ENCODE assay signal across 24 cellular contexts in the genomic region with DNA sequence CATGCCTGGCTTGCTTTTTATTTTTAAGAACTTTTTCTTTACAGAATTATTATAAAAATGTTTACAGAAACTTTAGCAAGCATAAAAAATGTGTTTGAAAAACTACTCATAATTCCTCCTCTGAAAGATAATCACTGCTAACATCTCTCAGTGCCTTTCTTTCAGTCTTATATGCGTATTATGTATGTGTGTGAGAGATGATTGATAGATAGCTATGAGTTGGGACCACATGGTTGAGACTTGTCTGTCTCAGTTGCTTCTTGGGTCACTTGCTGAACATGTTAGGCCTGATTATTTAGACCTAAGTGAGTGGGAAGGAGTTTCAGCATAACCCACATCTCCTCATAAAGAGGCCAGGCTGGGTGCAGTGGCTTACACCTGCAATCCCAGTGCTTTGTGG. TPM values are rescaled to one million over a fixed set of nuclear protein-coding genes. Genes with fewer than 3 reads are reported as not detected.
DNase-seq lines count a peak whose midpoint lies in the region; ATAC-seq and TF ChIP-seq lines count a peak whose summit lies in the region.
"Had no signal": no experiment of that assay in that cellular context is flagged by ENCODE, and none has a peak within 500 bp of the region (broad histone marks: within the 10 kb centered on the region; RNA-seq: fewer than 3 reads in every experiment).

No MANE protein-coding gene starts in this region.

- POLR2A ChIA-PET in activated CD8-positive, alpha-beta T cell treated with anti-CD3 and anti-CD28 coated beads, Interleukin-2, amount 10 ng/mL, durations not matched to agents 7 days and 5 days (lab: Charles Lee): interaction anchor here (0.6 to 1.4 kb wide), 2 partner anchors 12 to 64 kb away, joined by 3 read pairs; no protein-coding TSS in a partner anchor

- CTCF ChIA-PET in activated CD8-positive, alpha-beta T cell treated with anti-CD3 and anti-CD28 coated beads, Interleukin-2, amount 10 ng/mL, durations not matched to agents 7 days and 5 days (lab: Charles Lee): interaction anchor here (0.6 to 1.6 kb wide), 2 partner anchors 13 to 71 kb away, joined by 3 to 5 read pairs; partner anchors contain the start of gene PARL

- no peak for TF ChIP-seq CTCF in gastroesophageal sphincter (IDR thresholded peaks at IDR 0.05)

- no peak for TF ChIP-seq EP300 in gastroesophageal sphincter (IDR thresholded peaks at IDR 0.05)

- ATAC-seq in activated CD8-positive, alpha-beta T cell treated with anti-CD3 and anti-CD28 coated beads, Interleukin-2, amount 10 ng/mL, durations not matched to agents 7 days and 5 days: no peak
- ATAC-seq in gastroesophageal sphincter (no peak), GM19463 (IDR thresholded peaks at IDR 0.05; ENCODE audit: unreplicated experiment) (no peak)
- ATAC-seq: esophagus mucosa had no signal

- DNase-seq in activated naive CD8-positive, alpha-beta T cell treated with anti-CD3 and anti-CD28 coated beads for 36 hours: no peak
- no peak for DNase-seq in activated CD8-positive, alpha-beta T cell treated with anti-CD3 and anti-CD28 coated beads, Interleukin-2, amount 10 ng/mL, durations not matched to agents 7 days and 5 days
- DNase-seq in inferior parietal cortex (ENCODE audit: extremely low spot score) (peak; percentile 4), SJCRH30 (no peak)
- DNase-seq: activated CD4-positive, alpha-beta memory T cell treated with anti-CD3 and anti-CD28 coated beads for 36 hours; DMS53; effector memory CD4-positive, alpha-beta T cell; foreskin melanocyte; hippocampal formation; immature natural killer cell; left ventricle myocardium inferior; midbrain; NCI-H1092 treated with DMSO at 0.1 percent for 48 hours; NCI-H1930; NCI-H526 treated with DMSO at 0.1 percent for 48 hours; sigmoid colon; stimulated activated CD4-positive, alpha-beta T cell treated with anti-CD3 and anti-CD28 coated beads, Interleukin-15, amount 100 ng/mL, for 24 hours had no signal

- H3K36me3 Mint-ChIP-seq in activated naive CD8-positive, alpha-beta T cell: peaks cover 7% of the 10 kb centered on the region
- H3K36me3 Mint-ChIP-seq in activated naive CD8-positive, alpha-beta T cell treated with anti-CD3 and anti-CD28 coated beads for 36 hours: peaks cover 18% of the 10 kb centered on the region
- H3K36me3 Mint-ChIP-seq in activated CD8-positive, alpha-beta T cell treated with anti-CD3 and anti-CD28 coated beads, Interleukin-2, amount 10 ng/mL, durations not matched to agents 7 days and 5 days (ENCODE audit: low read depth): peaks cover 28% of the 10 kb centered on the region

- H3K36me3 ChIP-seq in gastroesophageal sphincter: peaks cover 0 to 55% of the 10 kb centered on the region in 2 donors
- peaks cover 28% of the 10 kb centered on the region for H3K36me3 ChIP-seq in SJCRH30

- H3K4me3 ChIP-seq in gastroesophageal sphincter: no peak overlapping the region
- no peak overlapping the region for H3K4me3 ChIP-seq in SJCRH30
- H3K4me3 ChIP-seq: left ventricle myocardium inferior, sigmoid colon, tibial nerve had no signal

- 88 to 100% methylated on average over 1 of the region's 1 CpG for WGBS in gastroesophageal sphincter (ENCODE audit: low coverage in 1 of 2), 2 donors

- H3K27ac ChIP-seq in temporal lobe (ENCODE audit: low read depth, low read length) (peak overlapping the region; percentile 99), gastroesophageal sphincter (no peak overlapping the region), SJCRH30 (no peak overlapping the region)
- H3K27ac ChIP-seq: left ventricle myocardium inferior, sigmoid colon, tibial nerve had no signal

- peak overlapping the region; percentile 22 for H3K27ac Mint-ChIP-seq in activated naive CD8-positive, alpha-beta T cell
- no peak overlapping the region for H3K27ac Mint-ChIP-seq in activated naive CD8-positive, alpha-beta T cell treated with anti-CD3 and anti-CD28 coated beads for 36 hours
- H3K27ac Mint-ChIP-seq in activated CD8-positive, alpha-beta T cell treated with anti-CD3 and anti-CD28 coated beads, Interleukin-2, amount 10 ng/mL, durations not matched to agents 7 days and 5 days: peak overlapping the region; percentile 37
- H3K27ac Mint-ChIP-seq: activated CD4-positive, alpha-beta memory T cell treated with anti-CD3 and anti-CD28 coated beads for 36 hours; stimulated activated naive CD8-positive, alpha-beta T cell treated with anti-CD3 and anti-CD28 coated beads, Interleukin-15, Interleukin-2, amounts not matched to agents 100 ng/mL and 50 ng/mL, for 24 hours had no signal

- H3K9me3 ChIP-seq in gastroesophageal sphincter: no peaks in the 10 kb centered on the region
- no peaks in the 10 kb centered on the region for H3K9me3 ChIP-seq in SJCRH30 (replicated peaks)
- H3K9me3 ChIP-seq: left ventricle myocardium inferior, sigmoid colon, tibial nerve had no signal

- H3K4me3 Mint-ChIP-seq in activated naive CD8-positive, alpha-beta T cell: peak overlapping the region; percentile 6
- H3K4me3 Mint-ChIP-seq in activated naive CD8-positive, alpha-beta T cell treated with anti-CD3 and anti-CD28 coated beads for 36 hours: no peak overlapping the region
- no peak overlapping the region for H3K4me3 Mint-ChIP-seq in activated CD8-positive, alpha-beta T cell treated with anti-CD3 and anti-CD28 coated beads, Interleukin-2, amount 10 ng/mL, durations not matched to agents 7 days and 5 days
- H3K4me3 Mint-ChIP-seq: activated CD4-positive, alpha-beta memory T cell treated with anti-CD3 and anti-CD28 coated beads for 36 hours; immature natural killer cell; stimulated activated naive CD8-positive, alpha-beta T cell treated with anti-CD3 and anti-CD28 coated beads, Interleukin-15, Interleukin-2, amounts not matched to agents 100 ng/mL and 50 ng/mL, for 24 hours had no signal

- H3K9me3 Mint-ChIP-seq in activated naive CD8-positive, alpha-beta T cell (ENCODE audit: low read depth): no peaks in the 10 kb centered on the region
- no peaks in the 10 kb centered on the region for H3K9me3 Mint-ChIP-seq in activated naive CD8-positive, alpha-beta T cell treated with anti-CD3 and anti-CD28 coated beads for 36 hours
- H3K9me3 Mint-ChIP-seq in activated CD8-positive, alpha-beta T cell treated with anti-CD3 and anti-CD28 coated beads, Interleukin-2, amount 10 ng/mL, durations not matched to agents 7 days and 5 days (ENCODE audit: insufficient read depth): no peaks in the 10 kb centered on the region
- H3K9me3 Mint-ChIP-seq: activated CD4-positive, alpha-beta memory T cell treated with anti-CD3 and anti-CD28 coated beads for 36 hours; immature natural killer cell; stimulated activated naive CD8-positive, alpha-beta T cell treated with anti-CD3 and anti-CD28 coated beads, Interleukin-15, Interleukin-2, amounts not matched to agents 100 ng/mL and 50 ng/mL, for 24 hours had no signal

- H3K4me1 Mint-ChIP-seq in activated naive CD8-positive, alpha-beta T cell (ENCODE audit: low read depth): peaks cover 19% of the 10 kb centered on the region
- peaks cover 21% of the 10 kb centered on the region for H3K4me1 Mint-ChIP-seq in activated naive CD8-positive, alpha-beta T cell treated with anti-CD3 and anti-CD28 coated beads for 36 hours
- H3K4me1 Mint-ChIP-seq in activated CD8-positive, alpha-beta T cell treated with anti-CD3 and anti-CD28 coated beads, Interleukin-2, amount 10 ng/mL, durations not matched to agents 7 days and 5 days (ENCODE audit: low read depth): peaks cover 5% of the 10 kb centered on the region

- no peaks in the 10 kb centered on the region for H3K27me3 Mint-ChIP-seq in activated naive CD8-positive, alpha-beta T cell
- H3K27me3 Mint-ChIP-seq in activated naive CD8-positive, alpha-beta T cell treated with anti-CD3 and anti-CD28 coated beads for 36 hours: no peaks in the 10 kb centered on the region
- no peaks in the 10 kb centered on the region for H3K27me3 Mint-ChIP-seq in activated CD8-positive, alpha-beta T cell treated with anti-CD3 and anti-CD28 coated beads, Interleukin-2, amount 10 ng/mL, durations not matched to agents 7 days and 5 days (ENCODE audit: low read depth)
- H3K27me3 Mint-ChIP-seq: activated CD4-positive, alpha-beta memory T cell treated with anti-CD3 and anti-CD28 coated beads for 36 hours; stimulated activated naive CD8-positive, alpha-beta T cell treated with anti-CD3 and anti-CD28 coated beads, Interleukin-15, Interleukin-2, amounts not matched to agents 100 ng/mL and 50 ng/mL, for 24 hours had no signal

- H3K27me3 ChIP-seq in gastroesophageal sphincter (no peaks in the 10 kb centered on the region), SJCRH30 (no peaks in the 10 kb centered on the region)
- H3K27me3 ChIP-seq: sigmoid colon, tibial nerve had no signal

- H3K4me1 ChIP-seq in gastroesophageal sphincter (no peaks in the 10 kb centered on the region), SJCRH30 (no peaks in the 10 kb centered on the region)
- H3K4me1 ChIP-seq: left ventricle myocardium inferior, sigmoid colon, tibial nerve had no signal

- TF ChIP-seq POLR2A in gastroesophageal sphincter (IDR thresholded peaks at IDR 0.05): no peak

RNA-seq across cellular contexts. Expression of gene MAP6D1, which starts 11.1 kb away (rescaled TPM):
- total RNA-seq in activated naive CD8-positive, alpha-beta T cell treated with anti-CD3 and anti-CD28 coated beads for 36 hours: 1 to 10 TPM; 5.3 to 6.5 TPM
- under 1 TPM; 0.90 to 0.91 TPM for total RNA-seq in activated CD8-positive, alpha-beta T cell treated with anti-CD3 and anti-CD28 coated beads, Interleukin-2, amount 10 ng/mL, durations not matched to agents 7 days and 5 days
- total RNA-seq in temporal lobe (5.2 TPM), gastroesophageal sphincter (1 to 10 TPM in 2 of 4 donors, under 1 TPM in 2; 0.35 to 4.9 (median 2.4) TPM)
- 6.5 and 7.0 TPM in 2 replicates for total RNA-seq in SJCRH30 (2014; rRNA removed; shearing (Covaris generic))
